15 cellular contexts compared by ENCODE assay signal in genomic region chr1:215807926-215808325, GRCh38.
DNase-seq lines count a peak whose midpoint lies in the region; ATAC-seq lines count a peak whose summit lies in the region.
"Had no signal": no experiment of that assay in that cellular context is flagged by ENCODE, and none has a peak within 500 bp of the region (broad histone marks: within the 10 kb centered on the region; RNA-seq: fewer than 3 reads in every experiment).

No MANE protein-coding gene starts in this region.

- ATAC-seq in HG03108 (IDR thresholded peaks at IDR 0.05; ENCODE audit: unreplicated experiment): no peak
- ATAC-seq: A549; CD8-positive, alpha-beta T cell; GM12878 had no signal

- peak; percentile 48 for DNase-seq in ELR (ENCODE audit: low read depth)
- peak; percentile 29 for DNase-seq in HS-5 (ENCODE audit: low read depth)
- peak; percentile 4 for DNase-seq in fibroblast of peridontal ligament (ENCODE audit: extremely low read depth)
- no peak for DNase-seq in central memory CD4-positive, alpha-beta T cell
- DNase-seq in NK-92 (lab: John Stamatoyannopoulos, UW; ENCODE audit: unreplicated experiment): no peak
- DNase-seq: CD8-positive, alpha-beta T cell; COR-L47; DMS153; DND-41; GOT3; H9; KBM-7 had no signal

Comparison
In these comparisons a context has a peak if more than half of its experiments do, and no peak if none do; other contexts are left out.
1. DNase-seq: peak in ELR (single experiment), HS-5 (single experiment) and fibroblast of peridontal ligament (single experiment); none in central memory CD4-positive, alpha-beta T cell (single experiment) and NK-92 (single experiment).